Comparison of ENCODE assay signal across 17 cellular contexts in genomic region chr5:92605591-92605990, GRCh38.
"Had no signal": no experiment of that assay in that cellular context is flagged by ENCODE, and none has a peak within 500 bp of the region (broad histone marks: within the 10 kb centered on the region; RNA-seq: fewer than 3 reads in every experiment).

No MANE protein-coding gene starts in this region.

- H3K27ac Mint-ChIP-seq: activated CD8-positive, alpha-beta memory T cell treated with anti-CD3 and anti-CD28 coated beads, Interleukin-2, amount 10 ng/mL, durations not matched to agents 7 days and 5 days; activated naive CD4-positive, alpha-beta T cell treated with anti-CD3 and anti-CD28 coated beads, Interleukin-2, amount 50 U/mL, for 72 hours; activated T-cell treated with anti-CD3 and anti-CD28 coated beads, Interleukin-2, amount 50 U/mL, for 24 hours; effector memory CD8-positive, alpha-beta T cell; naive thymus-derived CD4-positive, alpha-beta T cell; stimulated activated memory B cell treated with anti-CD40 and anti-IgM and Interleukin-4, amounts not matched to agents 10 μg/mL and 1 μg/mL and 100 μg/mL, for 72 hours had no signal

- H3K27me3 Mint-ChIP-seq: activated CD8-positive, alpha-beta memory T cell treated with anti-CD3 and anti-CD28 coated beads, Interleukin-2, amount 10 ng/mL, durations not matched to agents 7 days and 5 days; activated T-cell treated with anti-CD3 and anti-CD28 coated beads, Interleukin-2, amount 50 U/mL, for 24 hours; effector memory CD8-positive, alpha-beta T cell; naive thymus-derived CD4-positive, alpha-beta T cell; stimulated activated memory B cell treated with anti-CD40 and anti-IgM and Interleukin-4, amounts not matched to agents 10 μg/mL and 1 μg/mL and 100 μg/mL, for 72 hours had no signal

- H3K4me1 Mint-ChIP-seq: activated CD8-positive, alpha-beta memory T cell treated with anti-CD3 and anti-CD28 coated beads, Interleukin-2, amount 10 ng/mL, durations not matched to agents 7 days and 5 days; stimulated activated memory B cell treated with anti-CD40 and anti-IgM and Interleukin-4, amounts not matched to agents 10 μg/mL and 1 μg/mL and 100 μg/mL, for 72 hours had no signal

- DNase-seq: activated CD8-positive, alpha-beta memory T cell treated with anti-CD3 and anti-CD28 coated beads, Interleukin-2, amount 10 ng/mL, durations not matched to agents 7 days and 5 days; activated effector memory CD4-positive, alpha-beta T cell treated with Interleukin-2 at 50 U/mL for 16 hours; activated T-cell treated with anti-CD3 and anti-CD28 coated beads, Interleukin-2, amount 50 U/mL, for 24 hours; amygdala; brain microvascular endothelial cell; effector memory CD8-positive, alpha-beta T cell; mammary epithelial cell; naive thymus-derived CD4-positive, alpha-beta T cell; nucleus accumbens; right cardiac atrium; small intestine had no signal

- H3K4me3 ChIP-seq: tibial nerve, vagina had no signal

- H3K4me1 ChIP-seq: tibial nerve, vagina had no signal

- H3K27me3 ChIP-seq: brain microvascular endothelial cell, tibial nerve, vagina had no signal

- H3K9me3 ChIP-seq: tibial nerve, vagina had no signal

- H3K36me3 Mint-ChIP-seq: activated CD8-positive, alpha-beta memory T cell treated with anti-CD3 and anti-CD28 coated beads, Interleukin-2, amount 10 ng/mL, durations not matched to agents 7 days and 5 days; activated naive CD4-positive, alpha-beta T cell treated with anti-CD3 and anti-CD28 coated beads, Interleukin-2, amount 50 U/mL, for 72 hours; naive thymus-derived CD4-positive, alpha-beta T cell; stimulated activated memory B cell treated with anti-CD40 and anti-IgM and Interleukin-4, amounts not matched to agents 10 μg/mL and 1 μg/mL and 100 μg/mL, for 72 hours had no signal

- H3K27ac ChIP-seq: brain microvascular endothelial cell, tibial nerve, vagina had no signal

- H3K4me3 Mint-ChIP-seq: activated CD8-positive, alpha-beta memory T cell treated with anti-CD3 and anti-CD28 coated beads, Interleukin-2, amount 10 ng/mL, durations not matched to agents 7 days and 5 days; activated T-cell treated with anti-CD3 and anti-CD28 coated beads, Interleukin-2, amount 50 U/mL, for 24 hours; effector memory CD8-positive, alpha-beta T cell; naive thymus-derived CD4-positive, alpha-beta T cell; stimulated activated memory B cell treated with anti-CD40 and anti-IgM and Interleukin-4, amounts not matched to agents 10 μg/mL and 1 μg/mL and 100 μg/mL, for 72 hours had no signal

- H3K36me3 ChIP-seq: brain microvascular endothelial cell, tibial nerve, vagina had no signal

- ATAC-seq: activated CD4-positive, CD25-positive, alpha-beta regulatory T cell treated with anti-CD3 and anti-CD28 coated beads, Interleukin-2, amount 50 U/mL, for 24 hours; activated CD8-positive, alpha-beta memory T cell treated with anti-CD3 and anti-CD28 coated beads, Interleukin-2, amount 10 ng/mL, durations not matched to agents 7 days and 5 days; activated naive CD4-positive, alpha-beta T cell treated with anti-CD3 and anti-CD28 coated beads, Interleukin-2, amount 50 U/mL, for 72 hours; effector memory CD8-positive, alpha-beta T cell; left lobe of liver; naive thymus-derived CD4-positive, alpha-beta T cell; right cardiac atrium; stimulated activated memory B cell treated with anti-CD40 and anti-IgM and Interleukin-4, amounts not matched to agents 10 μg/mL and 1 μg/mL and 100 μg/mL, for 72 hours had no signal
